1 cellular context compared by ENCODE assay signal in the genomic region with DNA sequence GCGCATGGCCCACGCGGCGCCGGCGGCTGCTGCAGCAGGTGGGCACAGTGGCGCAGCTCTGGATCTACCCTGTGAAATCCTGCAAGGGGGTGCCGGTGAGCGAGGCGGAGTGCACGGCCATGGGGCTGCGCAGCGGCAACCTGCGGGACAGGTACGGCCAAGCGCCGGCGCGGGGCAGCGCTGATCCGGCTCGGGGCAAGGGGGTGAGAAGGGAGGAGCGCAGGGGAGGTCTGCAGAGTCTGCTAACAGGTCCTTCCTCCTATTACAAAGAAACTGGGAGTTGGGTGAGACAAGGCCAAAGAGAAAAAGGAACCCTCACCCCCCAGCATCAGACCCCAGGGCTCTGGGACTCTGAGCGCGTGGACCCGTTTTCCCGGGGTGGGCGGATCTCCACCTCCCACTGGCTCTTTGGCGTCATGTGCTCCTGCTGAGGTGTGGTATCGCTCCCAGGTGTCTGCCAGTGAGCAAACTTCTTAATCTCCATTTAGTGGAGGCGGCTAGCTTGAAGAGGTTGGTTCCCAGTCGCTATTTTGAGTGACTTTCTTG.
TF ChIP-seq lines count a peak whose summit lies in the region.

No MANE protein-coding gene starts in this region.

TF ChIP-seq in HepG2, 621 proteins besides CTCF, POLR2A, EP300 and RAD21 (continued from another document and continues in another):
- TF ChIP-seq, protein P1, sequence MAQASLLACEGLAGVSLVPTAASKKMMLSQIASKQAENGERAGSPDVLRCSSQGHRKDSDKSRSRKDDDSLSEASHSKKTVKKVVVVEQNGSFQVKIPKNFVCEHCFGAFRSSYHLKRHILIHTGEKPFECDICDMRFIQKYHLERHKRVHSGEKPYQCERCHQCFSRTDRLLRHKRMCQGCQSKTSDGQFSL (CRISPR knock-in tag; IDR thresholded peaks at IDR 0.05), result 0 out of 2 replicates have a peak, but pooled peaks have one; percentile 10
- TF ChIP-seq, protein P2, sequence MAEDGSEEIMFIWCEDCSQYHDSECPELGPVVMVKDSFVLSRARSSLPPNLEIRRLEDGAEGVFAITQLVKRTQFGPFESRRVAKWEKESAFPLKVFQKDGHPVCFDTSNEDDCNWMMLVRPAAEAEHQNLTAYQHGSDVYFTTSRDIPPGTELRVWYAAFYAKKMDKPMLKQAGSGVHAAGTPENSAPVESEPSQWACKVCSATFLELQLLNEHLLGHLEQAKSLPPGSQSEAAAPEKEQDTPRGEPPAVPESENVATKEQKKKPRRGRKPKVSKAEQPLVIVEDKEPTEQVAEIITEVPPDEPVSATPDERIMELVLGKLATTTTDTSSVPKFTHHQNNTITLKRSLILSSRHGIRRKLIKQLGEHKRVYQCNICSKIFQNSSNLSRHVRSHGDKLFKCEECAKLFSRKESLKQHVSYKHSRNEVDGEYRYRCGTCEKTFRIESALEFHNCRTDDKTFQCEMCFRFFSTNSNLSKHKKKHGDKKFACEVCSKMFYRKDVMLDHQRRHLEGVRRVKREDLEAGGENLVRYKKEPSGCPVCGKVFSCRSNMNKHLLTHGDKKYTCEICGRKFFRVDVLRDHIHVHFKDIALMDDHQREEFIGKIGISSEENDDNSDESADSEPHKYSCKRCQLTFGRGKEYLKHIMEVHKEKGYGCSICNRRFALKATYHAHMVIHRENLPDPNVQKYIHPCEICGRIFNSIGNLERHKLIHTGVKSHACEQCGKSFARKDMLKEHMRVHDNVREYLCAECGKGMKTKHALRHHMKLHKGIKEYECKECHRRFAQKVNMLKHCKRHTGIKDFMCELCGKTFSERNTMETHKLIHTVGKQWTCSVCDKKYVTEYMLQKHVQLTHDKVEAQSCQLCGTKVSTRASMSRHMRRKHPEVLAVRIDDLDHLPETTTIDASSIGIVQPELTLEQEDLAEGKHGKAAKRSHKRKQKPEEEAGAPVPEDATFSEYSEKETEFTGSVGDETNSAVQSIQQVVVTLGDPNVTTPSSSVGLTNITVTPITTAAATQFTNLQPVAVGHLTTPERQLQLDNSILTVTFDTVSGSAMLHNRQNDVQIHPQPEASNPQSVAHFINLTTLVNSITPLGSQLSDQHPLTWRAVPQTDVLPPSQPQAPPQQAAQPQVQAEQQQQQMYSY (CRISPR knock-in tag; IDR thresholded peaks at IDR 0.05), result 0 out of 2 replicates have a peak, but pooled peaks have one; percentile 27
- TF ChIP-seq ZNF605 (CRISPR knock-in tag; IDR thresholded peaks at IDR 0.05), result no peak
- TF ChIP-seq XRCC5 (optimal IDR thresholded peaks at IDR 0.05; ENCODE audit: low read length), result peak; percentile 59
- peak; percentile 7 for TF ChIP-seq IKZF4 (CRISPR knock-in tag; IDR thresholded peaks at IDR 0.05; ENCODE audit: borderline replicate concordance, low read depth, not compliant biosample characterization)
- 0 out of 2 replicates have a peak, but pooled peaks have one; percentile 3 for TF ChIP-seq ZNF556 (CRISPR knock-in tag; IDR thresholded peaks at IDR 0.05; ENCODE audit: borderline replicate concordance)
- 0 out of 2 replicates have a peak, but pooled peaks have one; percentile 4 for TF ChIP-seq HNF4A (CRISPR knock-in tag; IDR thresholded peaks at IDR 0.05)
- TF ChIP-seq ZNF543 (CRISPR knock-in tag; IDR thresholded peaks at IDR 0.05), result peak; percentile 49; the same call in 1 of the 2 replicates
- TF ChIP-seq ZNF558 (CRISPR knock-in tag; IDR thresholded peaks at IDR 0.05; ENCODE audit: borderline replicate concordance), result 0 out of 2 replicates have a peak, but pooled peaks have one; percentile 48
- TF ChIP-seq, protein P3, sequence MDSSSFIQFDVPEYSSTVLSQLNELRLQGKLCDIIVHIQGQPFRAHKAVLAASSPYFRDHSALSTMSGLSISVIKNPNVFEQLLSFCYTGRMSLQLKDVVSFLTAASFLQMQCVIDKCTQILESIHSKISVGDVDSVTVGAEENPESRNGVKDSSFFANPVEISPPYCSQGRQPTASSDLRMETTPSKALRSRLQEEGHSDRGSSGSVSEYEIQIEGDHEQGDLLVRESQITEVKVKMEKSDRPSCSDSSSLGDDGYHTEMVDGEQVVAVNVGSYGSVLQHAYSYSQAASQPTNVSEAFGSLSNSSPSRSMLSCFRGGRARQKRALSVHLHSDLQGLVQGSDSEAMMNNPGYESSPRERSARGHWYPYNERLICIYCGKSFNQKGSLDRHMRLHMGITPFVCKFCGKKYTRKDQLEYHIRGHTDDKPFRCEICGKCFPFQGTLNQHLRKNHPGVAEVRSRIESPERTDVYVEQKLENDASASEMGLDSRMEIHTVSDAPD (CRISPR knock-in tag; IDR thresholded peaks at IDR 0.05), result 0 out of 2 replicates have a peak, but pooled peaks have one; percentile 14
- peak; percentile 21; the same call in 1 of the 2 replicates for TF ChIP-seq ATF7-NPFF (CRISPR knock-in tag; IDR thresholded peaks at IDR 0.05; ENCODE audit: low read depth)
- no peak for TF ChIP-seq YY1 (IDR thresholded peaks at IDR 0.05; ENCODE audit: insufficient read depth, insufficient replicate concordance, low read depth, low read length)
- TF ChIP-seq, protein P4, sequence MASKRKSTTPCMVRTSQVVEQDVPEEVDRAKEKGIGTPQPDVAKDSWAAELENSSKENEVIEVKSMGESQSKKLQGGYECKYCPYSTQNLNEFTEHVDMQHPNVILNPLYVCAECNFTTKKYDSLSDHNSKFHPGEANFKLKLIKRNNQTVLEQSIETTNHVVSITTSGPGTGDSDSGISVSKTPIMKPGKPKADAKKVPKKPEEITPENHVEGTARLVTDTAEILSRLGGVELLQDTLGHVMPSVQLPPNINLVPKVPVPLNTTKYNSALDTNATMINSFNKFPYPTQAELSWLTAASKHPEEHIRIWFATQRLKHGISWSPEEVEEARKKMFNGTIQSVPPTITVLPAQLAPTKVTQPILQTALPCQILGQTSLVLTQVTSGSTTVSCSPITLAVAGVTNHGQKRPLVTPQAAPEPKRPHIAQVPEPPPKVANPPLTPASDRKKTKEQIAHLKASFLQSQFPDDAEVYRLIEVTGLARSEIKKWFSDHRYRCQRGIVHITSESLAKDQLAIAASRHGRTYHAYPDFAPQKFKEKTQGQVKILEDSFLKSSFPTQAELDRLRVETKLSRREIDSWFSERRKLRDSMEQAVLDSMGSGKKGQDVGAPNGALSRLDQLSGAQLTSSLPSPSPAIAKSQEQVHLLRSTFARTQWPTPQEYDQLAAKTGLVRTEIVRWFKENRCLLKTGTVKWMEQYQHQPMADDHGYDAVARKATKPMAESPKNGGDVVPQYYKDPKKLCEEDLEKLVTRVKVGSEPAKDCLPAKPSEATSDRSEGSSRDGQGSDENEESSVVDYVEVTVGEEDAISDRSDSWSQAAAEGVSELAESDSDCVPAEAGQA (IDR thresholded peaks at IDR 0.05; ENCODE audit: low read depth), result no peak
- TF ChIP-seq, protein P4 (CRISPR knock-in tag; IDR thresholded peaks at IDR 0.05; ENCODE audit: borderline replicate concordance), result 0 out of 2 replicates have a peak, but pooled peaks have one; percentile 54
- no peak for TF ChIP-seq TAF15 (IDR thresholded peaks at IDR 0.05; ENCODE audit: low read depth, low read length, poor library complexity, severe bottlenecking)
- TF ChIP-seq ZNF232 (CRISPR knock-in tag; IDR thresholded peaks at IDR 0.05; ENCODE audit: borderline replicate concordance), result peak; percentile 46; the same call in 1 of the 2 replicates
- TF ChIP-seq REPIN1 (CRISPR knock-in tag; IDR thresholded peaks at IDR 0.05; ENCODE audit: borderline replicate concordance, low read depth), result no peak
- TF ChIP-seq IRF2 (CRISPR knock-in tag; IDR thresholded peaks at IDR 0.05), result 0 out of 2 replicates have a peak, but pooled peaks have one; percentile 6
- TF ChIP-seq SP2 (CRISPR knock-in tag; IDR thresholded peaks at IDR 0.05), result no peak
- TF ChIP-seq MED8 (CRISPR knock-in tag; IDR thresholded peaks at IDR 0.05; ENCODE audit: insufficient replicate concordance), result no peak
- TF ChIP-seq, protein P5, sequence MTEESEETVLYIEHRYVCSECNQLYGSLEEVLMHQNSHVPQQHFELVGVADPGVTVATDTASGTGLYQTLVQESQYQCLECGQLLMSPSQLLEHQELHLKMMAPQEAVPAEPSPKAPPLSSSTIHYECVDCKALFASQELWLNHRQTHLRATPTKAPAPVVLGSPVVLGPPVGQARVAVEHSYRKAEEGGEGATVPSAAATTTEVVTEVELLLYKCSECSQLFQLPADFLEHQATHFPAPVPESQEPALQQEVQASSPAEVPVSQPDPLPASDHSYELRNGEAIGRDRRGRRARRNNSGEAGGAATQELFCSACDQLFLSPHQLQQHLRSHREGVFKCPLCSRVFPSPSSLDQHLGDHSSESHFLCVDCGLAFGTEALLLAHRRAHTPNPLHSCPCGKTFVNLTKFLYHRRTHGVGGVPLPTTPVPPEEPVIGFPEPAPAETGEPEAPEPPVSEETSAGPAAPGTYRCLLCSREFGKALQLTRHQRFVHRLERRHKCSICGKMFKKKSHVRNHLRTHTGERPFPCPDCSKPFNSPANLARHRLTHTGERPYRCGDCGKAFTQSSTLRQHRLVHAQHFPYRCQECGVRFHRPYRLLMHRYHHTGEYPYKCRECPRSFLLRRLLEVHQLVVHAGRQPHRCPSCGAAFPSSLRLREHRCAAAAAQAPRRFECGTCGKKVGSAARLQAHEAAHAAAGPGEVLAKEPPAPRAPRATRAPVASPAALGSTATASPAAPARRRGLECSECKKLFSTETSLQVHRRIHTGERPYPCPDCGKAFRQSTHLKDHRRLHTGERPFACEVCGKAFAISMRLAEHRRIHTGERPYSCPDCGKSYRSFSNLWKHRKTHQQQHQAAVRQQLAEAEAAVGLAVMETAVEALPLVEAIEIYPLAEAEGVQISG (CRISPR knock-in tag; IDR thresholded peaks at IDR 0.05), result peak; percentile 51; the same call in 1 of the 2 replicates
- TF ChIP-seq PRMT3 (CRISPR knock-in tag; IDR thresholded peaks at IDR 0.05; ENCODE audit: borderline replicate concordance, low read depth), result no peak
- TF ChIP-seq, protein P6, sequence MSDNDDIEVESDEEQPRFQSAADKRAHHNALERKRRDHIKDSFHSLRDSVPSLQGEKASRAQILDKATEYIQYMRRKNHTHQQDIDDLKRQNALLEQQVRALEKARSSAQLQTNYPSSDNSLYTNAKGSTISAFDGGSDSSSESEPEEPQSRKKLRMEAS (IDR thresholded peaks at IDR 0.05), result peak; percentile 84
- peak; percentile 8; the same call in 1 of the 2 replicates for TF ChIP-seq ZFY (CRISPR knock-in tag; IDR thresholded peaks at IDR 0.05)
- TF ChIP-seq, protein P7, sequence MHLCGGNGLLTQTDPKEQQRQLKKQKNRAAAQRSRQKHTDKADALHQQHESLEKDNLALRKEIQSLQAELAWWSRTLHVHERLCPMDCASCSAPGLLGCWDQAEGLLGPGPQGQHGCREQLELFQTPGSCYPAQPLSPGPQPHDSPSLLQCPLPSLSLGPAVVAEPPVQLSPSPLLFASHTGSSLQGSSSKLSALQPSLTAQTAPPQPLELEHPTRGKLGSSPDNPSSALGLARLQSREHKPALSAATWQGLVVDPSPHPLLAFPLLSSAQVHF (CRISPR knock-in tag; IDR thresholded peaks at IDR 0.05), result no peak
- TF ChIP-seq, protein P8, sequence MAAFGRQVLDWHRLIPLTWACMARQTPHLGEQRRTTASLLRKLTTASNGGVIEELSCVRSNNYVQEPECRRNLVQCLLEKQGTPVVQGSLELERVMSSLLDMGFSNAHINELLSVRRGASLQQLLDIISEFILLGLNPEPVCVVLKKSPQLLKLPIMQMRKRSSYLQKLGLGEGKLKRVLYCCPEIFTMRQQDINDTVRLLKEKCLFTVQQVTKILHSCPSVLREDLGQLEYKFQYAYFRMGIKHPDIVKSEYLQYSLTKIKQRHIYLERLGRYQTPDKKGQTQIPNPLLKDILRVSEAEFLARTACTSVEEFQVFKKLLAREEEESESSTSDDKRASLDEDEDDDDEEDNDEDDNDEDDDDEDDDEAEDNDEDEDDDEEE (CRISPR knock-in tag; IDR thresholded peaks at IDR 0.05), result peak; percentile 55; the same call in 1 of the 2 replicates
- TF ChIP-seq, protein P9, sequence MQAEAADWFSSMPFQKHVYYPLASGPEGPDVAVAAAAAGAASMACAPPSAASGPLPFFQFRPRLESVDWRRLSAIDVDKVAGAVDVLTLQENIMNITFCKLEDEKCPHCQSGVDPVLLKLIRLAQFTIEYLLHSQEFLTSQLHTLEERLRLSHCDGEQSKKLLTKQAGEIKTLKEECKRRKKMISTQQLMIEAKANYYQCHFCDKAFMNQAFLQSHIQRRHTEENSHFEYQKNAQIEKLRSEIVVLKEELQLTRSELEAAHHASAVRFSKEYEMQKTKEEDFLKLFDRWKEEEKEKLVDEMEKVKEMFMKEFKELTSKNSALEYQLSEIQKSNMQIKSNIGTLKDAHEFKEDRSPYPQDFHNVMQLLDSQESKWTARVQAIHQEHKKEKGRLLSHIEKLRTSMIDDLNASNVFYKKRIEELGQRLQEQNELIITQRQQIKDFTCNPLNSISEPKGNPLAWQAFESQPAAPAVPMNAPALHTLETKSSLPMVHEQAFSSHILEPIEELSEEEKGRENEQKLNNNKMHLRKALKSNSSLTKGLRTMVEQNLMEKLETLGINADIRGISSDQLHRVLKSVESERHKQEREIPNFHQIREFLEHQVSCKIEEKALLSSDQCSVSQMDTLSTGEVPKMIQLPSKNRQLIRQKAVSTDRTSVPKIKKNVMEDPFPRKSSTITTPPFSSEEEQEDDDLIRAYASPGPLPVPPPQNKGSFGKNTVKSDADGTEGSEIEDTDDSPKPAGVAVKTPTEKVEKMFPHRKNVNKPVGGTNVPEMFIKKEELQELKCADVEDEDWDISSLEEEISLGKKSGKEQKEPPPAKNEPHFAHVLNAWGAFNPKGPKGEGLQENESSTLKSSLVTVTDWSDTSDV (CRISPR knock-in tag; IDR thresholded peaks at IDR 0.05), result peak; percentile 63; the same call in 1 of the 2 replicates
- TF ChIP-seq TBX3 (IDR thresholded peaks at IDR 0.05; ENCODE audit: borderline replicate concordance), result peak; percentile 17; the same call in 1 of the 2 replicates
- TF ChIP-seq ZNF724P (CRISPR knock-in tag; IDR thresholded peaks at IDR 0.05; ENCODE audit: borderline replicate concordance), result 0 out of 2 replicates have a peak, but pooled peaks have one; percentile 75
- TF ChIP-seq KDM1A (CRISPR knock-in tag; IDR thresholded peaks at IDR 0.05), result no peak
- TF ChIP-seq ZNF160 (CRISPR knock-in tag; IDR thresholded peaks at IDR 0.05), result peak; percentile 13; the same call in 1 of the 2 replicates
- TF ChIP-seq CAMTA2 (CRISPR knock-in tag; IDR thresholded peaks at IDR 0.05; ENCODE audit: borderline replicate concordance), result no peak
- peak; percentile 5; the same call in 1 of the 2 replicates for TF ChIP-seq KMT2A (CRISPR knock-in tag; IDR thresholded peaks at IDR 0.05)
- peak; percentile 76 for TF ChIP-seq AGO2 (optimal IDR thresholded peaks at IDR 0.05; ENCODE audit: low read depth, low read length)
- TF ChIP-seq NFYC (CRISPR knock-in tag; IDR thresholded peaks at IDR 0.05), result peak; percentile 70
- 0 out of 2 replicates have a peak, but pooled peaks have one; percentile 43 for TF ChIP-seq PHF21A (CRISPR knock-in tag; IDR thresholded peaks at IDR 0.05)
